Comparison of ENCODE assay signal across 15 cellular contexts in the genomic region with DNA sequence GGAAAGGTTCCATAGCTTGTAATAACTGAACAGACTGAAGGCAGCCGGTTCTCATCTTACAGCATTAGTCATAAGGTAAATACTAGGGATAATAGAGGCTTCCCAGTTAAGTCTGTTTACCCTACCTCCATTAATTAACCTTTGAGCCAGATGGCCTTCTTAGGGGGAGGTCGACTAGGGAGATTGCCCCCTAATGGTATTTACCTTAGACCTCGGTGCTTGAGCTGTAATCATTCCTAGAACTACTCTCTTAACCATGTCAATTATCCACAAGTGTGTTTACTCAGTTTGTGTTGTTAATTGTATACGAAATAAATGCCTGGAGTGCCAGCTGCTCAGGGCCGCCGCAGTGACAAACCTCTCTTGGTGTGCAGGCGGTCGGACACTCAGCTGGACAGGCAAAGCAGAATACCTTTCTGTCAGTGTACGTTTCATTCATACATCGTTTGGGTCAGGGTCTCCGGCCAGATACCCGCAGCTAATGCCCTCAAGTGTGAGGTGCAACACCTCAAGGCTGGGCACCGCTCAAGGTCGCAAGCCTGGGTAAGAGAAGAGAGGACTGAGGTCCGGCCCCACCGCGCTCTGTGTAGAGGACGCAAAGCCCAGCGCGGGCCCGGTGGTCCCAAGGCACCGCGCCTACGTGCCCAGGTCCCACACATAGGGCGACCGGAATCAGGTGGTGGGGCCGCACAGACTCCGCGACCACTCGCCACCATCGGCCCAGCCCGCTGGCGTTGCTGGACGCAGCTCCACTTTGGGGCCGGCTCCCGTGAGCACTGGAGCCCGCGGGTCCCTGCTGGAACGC.
A peak's percentile ranks its signal among the peaks of the same experiment; 100 is the strongest.
DNase-seq lines count a peak whose midpoint lies in the region; ATAC-seq, FAIRE-seq and TF ChIP-seq lines count a peak whose summit lies in the region.
"Had no signal": no experiment of that assay in that cellular context is flagged by ENCODE, and none has a peak within 500 bp of the region (broad histone marks: within the 10 kb centered on the region; RNA-seq: fewer than 3 reads in every experiment).

No MANE protein-coding gene starts in this region.

- H3K9ac ChIP-seq in H1 (replicated peaks in 1 of 4; ENCODE audit: extremely low read depth in 1 of 4, low read depth in 3 of 4, low read length in 3 of 4), result no peak overlapping the region

- H2AK5ac ChIP-seq in H1 (ENCODE audit: low read depth, low read length), result no peak overlapping the region

- H3K36me3 Mint-ChIP-seq in activated CD8-positive, alpha-beta T cell treated with anti-CD3 and anti-CD28 coated beads, Interleukin-2, amount 10 ng/mL, durations not matched to agents 7 days and 5 days (ENCODE audit: low read depth), result no peaks in the 10 kb centered on the region
- H3K36me3 Mint-ChIP-seq in activated CD8-positive, alpha-beta T cell treated with anti-CD3 and anti-CD28 coated beads for 36 hours (ENCODE audit: low read depth), result no peaks in the 10 kb centered on the region

- POLR2A ChIA-PET in activated CD8-positive, alpha-beta T cell treated with anti-CD3 and anti-CD28 coated beads, Interleukin-2, amount 10 ng/mL, durations not matched to agents 7 days and 5 days (lab: Charles Lee), result no interaction called here
- POLR2A ChIA-PET in activated CD8-positive, alpha-beta T cell treated with anti-CD3 and anti-CD28 coated beads for 36 hours (lab: Charles Lee), result no interaction called here
- POLR2A ChIA-PET in H1 (lab: Charles Lee; ENCODE audit: partially characterized antibody), result no interaction called here
- POLR2A ChIA-PET in GM10248 (lab: Yijun Ruan, JAX), result no interaction called here

- H3K4me1 Mint-ChIP-seq in activated CD8-positive, alpha-beta T cell treated with anti-CD3 and anti-CD28 coated beads, Interleukin-2, amount 10 ng/mL, durations not matched to agents 7 days and 5 days (ENCODE audit: low read depth), result peaks cover 2% of the 10 kb centered on the region
- no peaks in the 10 kb centered on the region for H3K4me1 Mint-ChIP-seq in activated CD8-positive, alpha-beta T cell treated with anti-CD3 and anti-CD28 coated beads for 36 hours (ENCODE audit: low read depth)

- DNase-seq in activated CD8-positive, alpha-beta T cell treated with anti-CD3 and anti-CD28 coated beads, Interleukin-2, amount 10 ng/mL, durations not matched to agents 7 days and 5 days, result no peak
- DNase-seq in activated CD8-positive, alpha-beta T cell treated with anti-CD3 and anti-CD28 coated beads for 36 hours, result no peak
- DNase-seq in HFF-Myc (ENCODE audit: extremely low read depth, low read depth) (no peak), H1 (ENCODE audit: low read depth in 1 of 2, low spot score in 2 of 2) (no peak), suprapubic skin (ENCODE audit: low spot score in 2 of 2) (no peak), NCI-H345 (lab: John Stamatoyannopoulos, UW) (no peak), GM10248 (ENCODE audit: extremely low spot score) (no peak)
- DNase-seq: AML-193, GOT3, NCI-H226, PC-9 had no signal

- no peak for TF ChIP-seq CTCF in activated CD8-positive, alpha-beta T cell treated with anti-CD3 and anti-CD28 coated beads for 36 hours (IDR thresholded peaks at IDR 0.05)
- TF ChIP-seq CTCF in HFF-Myc (IDR thresholded peaks at IDR 0.05; ENCODE audit: low read depth, low read length, missing control alignments) (no peak), H1 (IDR thresholded peaks at IDR 0.05; ENCODE audit: control extremely low read depth in 1 of 3, insufficient read depth in 1 of 3, low read depth in 1 of 3, low read length in 3 of 3) (no peak), suprapubic skin (IDR thresholded peaks at IDR 0.05) (no peak), GM10248 (IDR thresholded peaks at IDR 0.05; ENCODE audit: control extremely low read depth, extremely low read depth, low read depth, missing control alignments) (no peak)

- peaks cover 0 to 12% of the 10 kb centered on the region in 2 experiments; a peak in 2 of 4 replicates for H3K9me3 ChIP-seq in H1 (ENCODE audit: insufficient read depth in 2 of 2, low read depth in 1 of 2, low read length in 1 of 2)
- H3K9me3 ChIP-seq in suprapubic skin, result no peaks in the 10 kb centered on the region
- H3K9me3 ChIP-seq: breast epithelium had no signal

- no peak overlapping the region for H2BK120ac ChIP-seq in H1 (replicated peaks; ENCODE audit: low read depth, low read length)

- no peaks in the 10 kb centered on the region for H3K23me2 ChIP-seq in H1 (ENCODE audit: low read depth, low read length)

- no peaks in the 10 kb centered on the region for H3K4me1 ChIP-seq in H1 (replicated peaks in 1 of 4; ENCODE audit: control insufficient read depth in 3 of 4, insufficient read depth in 4 of 4, low read length in 3 of 4)
- H3K4me1 ChIP-seq in suprapubic skin, result no peaks in the 10 kb centered on the region
- H3K4me1 ChIP-seq: breast epithelium had no signal

- no peak overlapping the region for H2BK20ac ChIP-seq in H1 (ENCODE audit: low read length)

- CTCF ChIA-PET in activated CD8-positive, alpha-beta T cell treated with anti-CD3 and anti-CD28 coated beads, Interleukin-2, amount 10 ng/mL, durations not matched to agents 7 days and 5 days (lab: Charles Lee), result no interaction called here
- CTCF ChIA-PET in activated CD8-positive, alpha-beta T cell treated with anti-CD3 and anti-CD28 coated beads for 36 hours (lab: Charles Lee), result no interaction called here
- CTCF ChIA-PET in H1 (lab: Charles Lee; ENCODE audit: partially characterized antibody), result interaction anchor here (0.6 kb wide), 1 partner anchor 13 kb away, joined by 6 read pairs; no protein-coding TSS in a partner anchor
- CTCF ChIA-PET in GM10248 (lab: Yijun Ruan, JAX), result no interaction called here

- TF ChIP-seq RAD21 in H1 (IDR thresholded peaks at IDR 0.05 in 1 of 2, conservative IDR thresholded peaks at IDR 0.05 in 1 of 2; ENCODE audit: low read depth in 2 of 2, low read length in 2 of 2), result no peak

- H3K36me3 ChIP-seq in H1 (ENCODE audit: control insufficient read depth in 2 of 4, insufficient read depth in 4 of 4, low read length in 3 of 4) (no peaks in the 10 kb centered on the region), suprapubic skin (no peaks in the 10 kb centered on the region)
- H3K36me3 ChIP-seq: breast epithelium had no signal

- no peaks in the 10 kb centered on the region for H3K79me1 ChIP-seq in H1 (ENCODE audit: low read depth, low read length)

- H3K4me3 ChIP-seq in HFF-Myc (replicated peaks; ENCODE audit: low read depth, low read length) (0 out of 2 replicates have a peak overlapping the region, but pooled peaks have one; percentile 13), H1 (ENCODE audit: extremely low read depth in 1 of 4, insufficient read depth in 2 of 4, low read depth in 3 of 4, low read length in 4 of 4) (no peak overlapping the region), suprapubic skin (peak overlapping the region; percentile 38)
- H3K4me3 ChIP-seq: lung, PC-9 had no signal

- H3K4ac ChIP-seq in H1 (replicated peaks; ENCODE audit: insufficient read length, low read depth, low read length), result no peak overlapping the region

- H2BK12ac ChIP-seq in H1 (ENCODE audit: low read depth, low read length), result no peak overlapping the region

- TF ChIP-seq POLR2A in H1 (IDR thresholded peaks at IDR 0.05; ENCODE audit: control extremely low read depth in 1 of 2, low read depth in 2 of 2, low read length in 2 of 2) (no peak), suprapubic skin (IDR thresholded peaks at IDR 0.05) (no peak)

- no peak overlapping the region for H3K18ac ChIP-seq in H1 (ENCODE audit: extremely low read depth, low read length)

- ATAC-seq in activated CD8-positive, alpha-beta T cell treated with anti-CD3 and anti-CD28 coated beads, Interleukin-2, amount 10 ng/mL, durations not matched to agents 7 days and 5 days, result no peak
- no peak for ATAC-seq in activated CD8-positive, alpha-beta T cell treated with anti-CD3 and anti-CD28 coated beads for 36 hours
- no peak for ATAC-seq in HG03159 (IDR thresholded peaks at IDR 0.05; ENCODE audit: unreplicated experiment)
- ATAC-seq: esophagus mucosa had no signal

- H3K27ac ChIP-seq in H1 (ENCODE audit: low read depth, low read length) (no peak overlapping the region), suprapubic skin (no peak overlapping the region)
- H3K27ac ChIP-seq: breast epithelium, PC-9 had no signal

- no peak for TF ChIP-seq EP300 in H1 (IDR thresholded peaks at IDR 0.05; ENCODE audit: borderline replicate concordance in 1 of 2, low read depth in 2 of 2, low read length in 2 of 2)
- TF ChIP-seq EP300 in suprapubic skin (IDR thresholded peaks at IDR 0.05), result no peak

- no peaks in the 10 kb centered on the region for H3K27me3 Mint-ChIP-seq in activated CD8-positive, alpha-beta T cell treated with anti-CD3 and anti-CD28 coated beads, Interleukin-2, amount 10 ng/mL, durations not matched to agents 7 days and 5 days (ENCODE audit: low read depth)
- H3K27me3 Mint-ChIP-seq in activated CD8-positive, alpha-beta T cell treated with anti-CD3 and anti-CD28 coated beads for 36 hours, result no peaks in the 10 kb centered on the region

- peak overlapping the region; percentile 28 for H3K4me3 Mint-ChIP-seq in activated CD8-positive, alpha-beta T cell treated with anti-CD3 and anti-CD28 coated beads, Interleukin-2, amount 10 ng/mL, durations not matched to agents 7 days and 5 days
- H3K4me3 Mint-ChIP-seq in activated CD8-positive, alpha-beta T cell treated with anti-CD3 and anti-CD28 coated beads for 36 hours, result no peak overlapping the region

- no peak overlapping the region; the same call in 1 of the 2 replicates for H4K8ac ChIP-seq in H1 (ENCODE audit: extremely low read depth, insufficient read depth, low read length)

- H3K79me2 ChIP-seq in H1 (ENCODE audit: control insufficient read depth in 1 of 2, insufficient read depth in 2 of 2, low read length in 2 of 2), result no peaks in the 10 kb centered on the region

- H3K56ac ChIP-seq in H1 (replicated peaks; ENCODE audit: insufficient read length, low read depth, low read length), result no peak overlapping the region

- no peak overlapping the region for H3K27ac Mint-ChIP-seq in activated CD8-positive, alpha-beta T cell treated with anti-CD3 and anti-CD28 coated beads, Interleukin-2, amount 10 ng/mL, durations not matched to agents 7 days and 5 days
- H3K27ac Mint-ChIP-seq in activated CD8-positive, alpha-beta T cell treated with anti-CD3 and anti-CD28 coated beads for 36 hours, result no peak overlapping the region

- 95% methylated on average over 26 of the region's 39 CpGs; no CpG with 5 or more reads in 1 of the 2 experiments for WGBS in H1 (ENCODE audit: extremely low coverage in 1 of 2, insufficient coverage in 1 of 2, insufficient read length in 1 of 2, insufficient replicate concordance in 2 of 2, low coverage in 1 of 2, low lambda C conversion rate in 2 of 2, missing lambda C conversion rate in 1 of 2), 2 experiments
- no CpG with 5 or more reads among the region's 39 CpGs for WGBS in suprapubic skin

- intact Hi-C loops in activated CD8-positive, alpha-beta T cell treated with anti-CD3 and anti-CD28 coated beads for 36 hours (cut with micrococcal nuclease), result no loop called here

- FAIRE-seq in H1 (lab: Jason Lieb, UNC), result no peak

- no peak overlapping the region for H3K23ac ChIP-seq in H1 (ENCODE audit: insufficient read length)

- no peaks in the 10 kb centered on the region for H3K9me3 Mint-ChIP-seq in activated CD8-positive, alpha-beta T cell treated with anti-CD3 and anti-CD28 coated beads, Interleukin-2, amount 10 ng/mL, durations not matched to agents 7 days and 5 days (ENCODE audit: insufficient read depth)
- H3K9me3 Mint-ChIP-seq in activated CD8-positive, alpha-beta T cell treated with anti-CD3 and anti-CD28 coated beads for 36 hours, result no peaks in the 10 kb centered on the region

- H4K20me1 ChIP-seq in H1 (replicated peaks in 1 of 2; ENCODE audit: control insufficient read depth in 1 of 2, insufficient read depth in 2 of 2, low read length in 2 of 2), result no peaks in the 10 kb centered on the region

- no peaks in the 10 kb centered on the region for H3K27me3 ChIP-seq in H1 (replicated peaks in 1 of 4; ENCODE audit: control insufficient read depth in 3 of 4, extremely low read depth in 1 of 4, insufficient read depth in 3 of 4, low read length in 3 of 4)
- no peaks in the 10 kb centered on the region for H3K27me3 ChIP-seq in suprapubic skin
- H3K27me3 ChIP-seq: breast epithelium had no signal

- H4K91ac ChIP-seq in H1 (replicated peaks; ENCODE audit: insufficient read length, low read length), result peak overlapping the region; percentile 54

- H2BK5ac ChIP-seq in H1 (ENCODE audit: low read depth, low read length), result no peak overlapping the region

- no peak overlapping the region for H2AFZ ChIP-seq in H1 (ENCODE audit: low read length)
- H2AFZ ChIP-seq: PC-9 had no signal

- H4K5ac ChIP-seq in H1 (ENCODE audit: insufficient read length, low read depth, low read length), result no peak overlapping the region

- H3K4me2 ChIP-seq in H1 (ENCODE audit: insufficient read depth in 1 of 2, low read depth in 2 of 2, low read length in 2 of 2), result no peak overlapping the region
- H3K4me2 ChIP-seq: PC-9 had no signal

- no peak overlapping the region for H3K14ac ChIP-seq in H1 (ENCODE audit: insufficient read length)

- H2BK15ac ChIP-seq in H1 (ENCODE audit: low read length), result no peak overlapping the region

Comparison
In these comparisons a context has a peak if more than half of its experiments do, and no peak if none do; other contexts are left out.
1. H3K4me3 ChIP-seq: peak in HFF-Myc (single experiment) and suprapubic skin (single experiment); none in H1 (0 of 4).